Comparison of ENCODE assay signal across 27 cellular contexts in genomic region chr3:145489011-145489410, GRCh38.
"Had no signal": no experiment of that assay in that cellular context is flagged by ENCODE, and none has a peak within 500 bp of the region (broad histone marks: within the 10 kb centered on the region; RNA-seq: fewer than 3 reads in every experiment).

No MANE protein-coding gene starts in this region.

- ATAC-seq: effector memory CD8-positive, alpha-beta T cell; esophagus mucosa; foreskin keratinocyte; gastrocnemius medialis; gastroesophageal sphincter; heart left ventricle had no signal

- H3K27ac ChIP-seq: colonic mucosa, coronary artery, dorsolateral prefrontal cortex, epithelial cell of prostate, esophagus muscularis mucosa, esophagus squamous epithelium, foreskin keratinocyte, gastrocnemius medialis, gastroesophageal sphincter had no signal

- FAIRE-seq: colon, endometrium, endothelial cell of umbilical vein, frontal cortex had no signal

- H3K27me3 ChIP-seq: colonic mucosa, dorsolateral prefrontal cortex, esophagus muscularis mucosa, esophagus squamous epithelium, foreskin keratinocyte, gastrocnemius medialis, gastroesophageal sphincter, heart left ventricle had no signal

- H3K4me3 ChIP-seq: colonic mucosa, coronary artery, dorsolateral prefrontal cortex, esophagus muscularis mucosa, esophagus squamous epithelium, gastrocnemius medialis, gastroesophageal sphincter, heart left ventricle had no signal

- H3K36me3 ChIP-seq: colonic mucosa, esophagus muscularis mucosa, esophagus squamous epithelium, gastrocnemius medialis, gastroesophageal sphincter, heart left ventricle had no signal

- H3K4me1 ChIP-seq: colonic mucosa, esophagus muscularis mucosa, esophagus squamous epithelium, foreskin keratinocyte, gastrocnemius medialis, gastroesophageal sphincter had no signal

- DNase-seq: colonic mucosa; cortex of kidney; dermis blood vessel endothelial cell; dorsolateral prefrontal cortex; effector CD4-positive, alpha-beta T cell; effector CD8-positive, alpha-beta T cell; effector memory CD4-positive, alpha-beta T cell; effector memory CD8-positive, alpha-beta T cell; endodermal cell; erythroblast; esophagus squamous epithelium; foreskin fibroblast; foreskin keratinocyte; foreskin melanocyte; gastrocnemius medialis; glutamatergic neuron; head of caudate nucleus; heart left ventricle had no signal

- H3K9me3 ChIP-seq: colonic mucosa, esophagus muscularis mucosa, esophagus squamous epithelium, gastrocnemius medialis, gastroesophageal sphincter had no signal
